Comparison of ENCODE assay signal across 1 cellular context in genomic region chr17:76733618-76733957, GRCh38.
TF ChIP-seq lines count a peak whose summit lies in the region.

No MANE protein-coding gene starts in this region.

TF ChIP-seq in SK-N-SH treated with all-trans-retinoic acid at 6 μM for 48 hours, 23 proteins besides CTCF, POLR2A, EP300 and RAD21 (continued from another document):
- TF ChIP-seq PATZ1 (CRISPR knock-in tag; IDR thresholded peaks at IDR 0.05; ENCODE audit: borderline replicate concordance) (no peak), ZC3H10 (CRISPR knock-in tag; IDR thresholded peaks at IDR 0.05) (no peak), PPARA (CRISPR knock-in tag; IDR thresholded peaks at IDR 0.05; ENCODE audit: borderline replicate concordance) (no peak), CSDC2 (CRISPR knock-in tag; IDR thresholded peaks at IDR 0.05) (no peak), ZFP3 (CRISPR knock-in tag; IDR thresholded peaks at IDR 0.05) (no peak), OSR1 (CRISPR knock-in tag; IDR thresholded peaks at IDR 0.05) (no peak), TCF4 (CRISPR knock-in tag; IDR thresholded peaks at IDR 0.05; ENCODE audit: borderline replicate concordance) (no peak), ZNF565 (CRISPR knock-in tag; conservative IDR thresholded peaks at IDR 0.05; ENCODE audit: low read depth) (no peak), POU6F1 (CRISPR knock-in tag; IDR thresholded peaks at IDR 0.05; ENCODE audit: borderline replicate concordance, low read depth) (no peak)
